Comparison of ENCODE assay signal across 16 cellular contexts in the genomic region with DNA sequence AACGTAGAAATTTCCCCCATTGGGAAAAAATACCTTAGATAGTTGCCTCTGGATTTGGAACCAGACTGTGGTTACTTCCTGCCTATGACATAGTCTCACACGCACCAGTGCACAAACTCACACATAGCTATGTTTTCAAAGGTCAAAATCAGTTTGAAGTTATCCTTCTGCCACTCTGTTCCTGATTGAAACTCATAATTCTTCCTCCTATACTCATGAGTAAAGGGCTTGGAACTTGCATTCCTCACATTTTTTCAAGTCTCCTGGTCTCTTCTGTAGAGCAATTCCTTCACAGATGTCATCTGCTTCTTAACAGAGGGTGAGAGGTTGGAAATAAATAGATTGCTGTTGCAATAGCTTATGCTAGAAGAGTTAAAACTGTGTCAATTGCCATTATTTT. TPM values are rescaled to one million over a fixed set of nuclear protein-coding genes. Genes with fewer than 3 reads are reported as not detected.
DNase-seq lines count a peak whose midpoint lies in the region; ATAC-seq and TF ChIP-seq lines count a peak whose summit lies in the region.
"Had no signal": no experiment of that assay in that cellular context is flagged by ENCODE, and none has a peak within 500 bp of the region (broad histone marks: within the 10 kb centered on the region; RNA-seq: fewer than 3 reads in every experiment).

No MANE protein-coding gene starts in this region.

- ATAC-seq in lung (ENCODE audit: insufficient read depth, low FRiP score), result peak; percentile 53
- no peak for ATAC-seq in HG02852 (IDR thresholded peaks at IDR 0.05; ENCODE audit: unreplicated experiment)
- no peak for ATAC-seq in gastrocnemius medialis
- ATAC-seq in naive thymus-derived CD4-positive, alpha-beta T cell, result no peak

- POLR2A ChIA-PET in naive thymus-derived CD4-positive, alpha-beta T cell (lab: Charles Lee), result no interaction called here

- no peaks in the 10 kb centered on the region for H3K27me3 ChIP-seq in lung (ENCODE audit: control insufficient read depth, insufficient read depth)
- H3K27me3 ChIP-seq in thyroid gland, result no peaks in the 10 kb centered on the region
- H3K27me3 ChIP-seq in gastrocnemius medialis, result no peaks in the 10 kb centered on the region
- H3K27me3 ChIP-seq in naive thymus-derived CD4-positive, alpha-beta T cell (ENCODE audit: control insufficient read depth in 2 of 2, insufficient read depth in 2 of 2, low read length in 2 of 2), result no peaks in the 10 kb centered on the region
- H3K27me3 ChIP-seq: tibial nerve had no signal

- peaks cover 0 to 5% (median 0%) of the 10 kb centered on the region in 11 donors for H3K9me3 Mint-ChIP-seq in naive thymus-derived CD4-positive, alpha-beta T cell
- H3K9me3 Mint-ChIP-seq: dendritic cell treated with granulocyte-macrophage colony-stimulating factor and Interleukin-4, amounts not matched to agents 40 ng/mL and 50 ng/mL, for 4 days had no signal

- H3K36me3 Mint-ChIP-seq in naive thymus-derived CD4-positive, alpha-beta T cell, result no peaks in the 10 kb centered on the region
- H3K36me3 Mint-ChIP-seq: CD14-positive monocyte had no signal

- in situ Hi-C loops in gastrocnemius medialis (cut with MboI; ENCODE audit: low sequenced_read_pairs in 4 of 4), result loop anchor here in 2 of 4 donors (25.0 kb wide), 1 partner anchor 505 kb away; the partner anchor contains the start of gene CSNK1A1L (in 2 of the 2)

- H3K4me1 Mint-ChIP-seq in naive thymus-derived CD4-positive, alpha-beta T cell, result no peaks in the 10 kb centered on the region
- H3K4me1 Mint-ChIP-seq: CD14-positive monocyte had no signal

- DNase-seq in AG09309 (ENCODE audit: low read depth) (peak; percentile 79), LHCN-M2 (ENCODE audit: low read depth) (peak; percentile 82), dermis blood vessel endothelial cell (peak; percentile 30), lung (ENCODE audit: low spot score) (no peak), thyroid gland (no peak), gastrocnemius medialis (no peak)
- DNase-seq in naive thymus-derived CD4-positive, alpha-beta T cell, result no peak
- DNase-seq: activated CD4-positive, alpha-beta T cell treated with anti-CD3 and anti-CD28 coated beads for 1 hour; activated effector memory CD4-positive, alpha-beta T cell treated with anti-CD3 and anti-CD28 coated beads, Interleukin-2, amount 50 U/mL, for 16 hours; NCI-H2081; posterior cingulate gyrus; RPMI8226 had no signal

- H3K27ac ChIP-seq in lung (ENCODE audit: low read depth in 1 of 2, low read length in 1 of 2) (no peak overlapping the region), thyroid gland (no peak overlapping the region), gastrocnemius medialis (no peak overlapping the region)
- no peak overlapping the region for H3K27ac ChIP-seq in naive thymus-derived CD4-positive, alpha-beta T cell (ENCODE audit: low read depth, low read length)
- H3K27ac ChIP-seq: tibial nerve had no signal

- CTCF ChIA-PET in naive thymus-derived CD4-positive, alpha-beta T cell (lab: Charles Lee), result no interaction called here

- H3K36me3 ChIP-seq in lung (ENCODE audit: control insufficient read depth in 2 of 2, insufficient read depth in 2 of 2, low read length in 2 of 2) (no peaks in the 10 kb centered on the region), thyroid gland (no peaks in the 10 kb centered on the region), gastrocnemius medialis (no peaks in the 10 kb centered on the region)
- no peaks in the 10 kb centered on the region for H3K36me3 ChIP-seq in naive thymus-derived CD4-positive, alpha-beta T cell (ENCODE audit: control insufficient read depth in 2 of 3, insufficient read depth in 3 of 3, low read length in 3 of 3)
- H3K36me3 ChIP-seq: tibial nerve had no signal

- H3K9me3 ChIP-seq in lung (ENCODE audit: control insufficient read depth in 2 of 2, insufficient read depth in 1 of 2, low read length in 1 of 2) (no peaks in the 10 kb centered on the region), thyroid gland (no peaks in the 10 kb centered on the region), gastrocnemius medialis (no peaks in the 10 kb centered on the region)
- no peaks in the 10 kb centered on the region for H3K9me3 ChIP-seq in naive thymus-derived CD4-positive, alpha-beta T cell (ENCODE audit: control insufficient read depth in 2 of 3, low read length in 3 of 3)
- H3K9me3 ChIP-seq: tibial nerve had no signal

- intact Hi-C loops in thyroid gland (cut with DNase I) (no loop called here), gastrocnemius medialis (cut with DNase I; ENCODE audit: low total_unique reads) (no loop called here)
- intact Hi-C loops in naive thymus-derived CD4-positive, alpha-beta T cell (cut with micrococcal nuclease), result no loop called here

- TF ChIP-seq CTCF in AG09309 (IDR thresholded peaks at IDR 0.05; ENCODE audit: control insufficient read depth, insufficient read depth, low read depth, low read length, missing control alignments), result no peak
- no peak for TF ChIP-seq CTCF in lung (IDR thresholded peaks at IDR 0.05; ENCODE audit: control extremely low read depth, extremely low read depth)
- no peak for TF ChIP-seq CTCF in thyroid gland (IDR thresholded peaks at IDR 0.05)
- TF ChIP-seq CTCF in gastrocnemius medialis (IDR thresholded peaks at IDR 0.05 in 4 of 5, conservative IDR thresholded peaks at IDR 0.05 in 1 of 5), result no peak

- H3K27me3 Mint-ChIP-seq in naive thymus-derived CD4-positive, alpha-beta T cell, result no peaks in the 10 kb centered on the region
- H3K27me3 Mint-ChIP-seq: dendritic cell treated with granulocyte-macrophage colony-stimulating factor and Interleukin-4, amounts not matched to agents 40 ng/mL and 50 ng/mL, for 4 days had no signal

- no peak overlapping the region for H3K27ac Mint-ChIP-seq in naive thymus-derived CD4-positive, alpha-beta T cell
- H3K27ac Mint-ChIP-seq: CD14-positive monocyte; dendritic cell treated with granulocyte-macrophage colony-stimulating factor and Interleukin-4, amounts not matched to agents 40 ng/mL and 50 ng/mL, for 4 days had no signal

- TF ChIP-seq POLR2A in thyroid gland (IDR thresholded peaks at IDR 0.05) (no peak), gastrocnemius medialis (IDR thresholded peaks at IDR 0.05) (no peak)

- no peaks in the 10 kb centered on the region for H3K4me1 ChIP-seq in lung (ENCODE audit: control insufficient read depth in 2 of 2, insufficient read depth in 2 of 2, low read length in 2 of 2)
- H3K4me1 ChIP-seq in thyroid gland, result no peaks in the 10 kb centered on the region
- no peaks in the 10 kb centered on the region for H3K4me1 ChIP-seq in gastrocnemius medialis
- H3K4me1 ChIP-seq in naive thymus-derived CD4-positive, alpha-beta T cell (ENCODE audit: control insufficient read depth in 2 of 2, insufficient read depth in 2 of 2, low read length in 2 of 2), result no peaks in the 10 kb centered on the region
- H3K4me1 ChIP-seq: tibial nerve had no signal

- 59 to 77% methylated on average over 2 of the region's 2 CpGs for WGBS in lung, 2 donors
- 45 to 66% methylated on average over 2 of the region's 2 CpGs for WGBS in thyroid gland, 2 donors

- no peak overlapping the region for H3K4me3 ChIP-seq in AG09309 (ENCODE audit: control insufficient read depth, low read depth, low read length)
- no peak overlapping the region for H3K4me3 ChIP-seq in lung
- H3K4me3 ChIP-seq in thyroid gland (replicated peaks in 1 of 3), result no peak overlapping the region
- H3K4me3 ChIP-seq in gastrocnemius medialis, result no peak overlapping the region
- no peak overlapping the region for H3K4me3 ChIP-seq in naive thymus-derived CD4-positive, alpha-beta T cell (ENCODE audit: low read length)
- H3K4me3 ChIP-seq: tibial nerve had no signal

- H3K4me3 Mint-ChIP-seq in naive thymus-derived CD4-positive, alpha-beta T cell, result no peak overlapping the region
- H3K4me3 Mint-ChIP-seq: CD14-positive monocyte; dendritic cell treated with granulocyte-macrophage colony-stimulating factor and Interleukin-4, amounts not matched to agents 40 ng/mL and 50 ng/mL, for 4 days had no signal

RNA-seq across cellular contexts. Expression of gene POSTN, which starts 18.6 kb away (rescaled TPM):
- total RNA-seq in LHCN-M2 (2014; rRNA removed), result 8.3 and 20.8 TPM in 2 replicates
- polyA plus RNA-seq in LHCN-M2 (2012), result 8.2 TPM
- total RNA-seq in dermis blood vessel endothelial cell, result 114 and 128 TPM in 2 replicates
- total RNA-seq in lung, result 100 to 1,000 TPM in 1 of 2 donors, 10 to 100 TPM in 1; 30.6 to 280 TPM
- 10 to 100 TPM in 1 of 2 donors, 1 to 10 TPM in 1; 9.3 to 12.8 TPM for polyA plus RNA-seq in lung
- total RNA-seq in thyroid gland, result 10 to 100 TPM in 2 of 4 donors, 1 to 10 TPM in 2; 7.8 to 27.8 (median 11.8) TPM
- 10 to 100 TPM; 10.5 to 25.3 (median 20.0) TPM for total RNA-seq in gastrocnemius medialis
- not detected for total RNA-seq in naive thymus-derived CD4-positive, alpha-beta T cell
- polyA plus RNA-seq in naive thymus-derived CD4-positive, alpha-beta T cell, result not detected
- polyA plus RNA-seq: CD14-positive monocyte had no signal

Comparison
In these comparisons a context has a peak if more than half of its experiments do, and no peak if none do; other contexts are left out.
1. DNase-seq: peak in AG09309 (single experiment), LHCN-M2 (single experiment) and dermis blood vessel endothelial cell (single experiment); none in lung (single experiment), thyroid gland (0 of 2), gastrocnemius medialis (0 of 2) and naive thymus-derived CD4-positive, alpha-beta T cell (0 of 9).